In genomic region chr2:149065236-149065635, GRCh38 we compare ENCODE assay signal across 19 cellular contexts. TPM values are rescaled to one million over a fixed set of nuclear protein-coding genes. Genes with fewer than 3 reads are reported as not detected.
DNase-seq lines count a peak whose midpoint lies in the region; ATAC-seq and TF ChIP-seq lines count a peak whose summit lies in the region.
"Had no signal": no experiment of that assay in that cellular context is flagged by ENCODE, and none has a peak within 500 bp of the region (broad histone marks: within the 10 kb centered on the region; RNA-seq: fewer than 3 reads in every experiment).

No MANE protein-coding gene starts in this region.

- H3K4me1 Mint-ChIP-seq in stimulated activated memory B cell treated with anti-CD40 and anti-IgM and Interleukin-4, amounts not matched to agents 10 μg/mL and 1 μg/mL and 100 μg/mL, for 72 hours, result peaks cover 6% of the 10 kb centered on the region

- no peaks in the 10 kb centered on the region for H3K36me3 ChIP-seq in suprapubic skin
- H3K36me3 ChIP-seq: esophagus squamous epithelium, tibial artery had no signal

- DNase-seq in RPMI7951 (ENCODE audit: low read depth) (peak; percentile 87), fibroblast of peridontal ligament (ENCODE audit: extremely low read depth) (peak; percentile 46), suprapubic skin (ENCODE audit: low spot score in 2 of 2) (no peak), head of caudate nucleus (no peak)
- DNase-seq: activated CD4-positive, alpha-beta T cell treated with anti-CD3 and anti-CD28 coated beads, Interleukin-2, amount 50 U/mL, for 48 hours; activated T-cell treated with anti-CD3 and anti-CD28 coated beads, Interleukin-2, amount 50 U/mL, for 24 hours; DMS79; dorsolateral prefrontal cortex; esophagus squamous epithelium; NCI-H2029; NCI-H526 treated with DMSO at 0.1 percent for 48 hours; tibial artery had no signal

- TF ChIP-seq CTCF in suprapubic skin (IDR thresholded peaks at IDR 0.05), result no peak

- H3K4me3 Mint-ChIP-seq in stimulated activated memory B cell treated with anti-CD40 and anti-IgM and Interleukin-4, amounts not matched to agents 10 μg/mL and 1 μg/mL and 100 μg/mL, for 72 hours, result no peak overlapping the region
- H3K4me3 Mint-ChIP-seq: activated naive CD4-positive, alpha-beta T cell treated with anti-CD3 and anti-CD28 coated beads, Interleukin-2, amount 50 U/mL, for 24 hours; activated T-cell treated with anti-CD3 and anti-CD28 coated beads, Interleukin-2, amount 50 U/mL, for 24 hours; CD14-positive monocyte had no signal

- H3K4me1 ChIP-seq in suprapubic skin, result peaks cover 33% of the 10 kb centered on the region

- H3K27me3 ChIP-seq in suprapubic skin, result no peaks in the 10 kb centered on the region
- H3K27me3 ChIP-seq: esophagus squamous epithelium, tibial artery had no signal

- no peak overlapping the region for H3K4me3 ChIP-seq in suprapubic skin
- H3K4me3 ChIP-seq: dorsolateral prefrontal cortex, esophagus squamous epithelium, smooth muscle cell, tibial artery had no signal

- 47% methylated on average over 3 of the region's 3 CpGs for WGBS in suprapubic skin

- H3K27ac Mint-ChIP-seq in stimulated activated memory B cell treated with anti-CD40 and anti-IgM and Interleukin-4, amounts not matched to agents 10 μg/mL and 1 μg/mL and 100 μg/mL, for 72 hours, result no peak overlapping the region
- H3K27ac Mint-ChIP-seq: activated naive CD4-positive, alpha-beta T cell treated with anti-CD3 and anti-CD28 coated beads, Interleukin-2, amount 50 U/mL, for 24 hours; activated T-cell treated with anti-CD3 and anti-CD28 coated beads, Interleukin-2, amount 50 U/mL, for 24 hours; CD14-positive monocyte had no signal

- no peak for TF ChIP-seq EP300 in suprapubic skin (IDR thresholded peaks at IDR 0.05)

- peaks cover 6% of the 10 kb centered on the region for H3K9me3 Mint-ChIP-seq in stimulated activated memory B cell treated with anti-CD40 and anti-IgM and Interleukin-4, amounts not matched to agents 10 μg/mL and 1 μg/mL and 100 μg/mL, for 72 hours
- H3K9me3 Mint-ChIP-seq: activated naive CD4-positive, alpha-beta T cell treated with anti-CD3 and anti-CD28 coated beads, Interleukin-2, amount 50 U/mL, for 24 hours; activated T-cell treated with anti-CD3 and anti-CD28 coated beads, Interleukin-2, amount 50 U/mL, for 24 hours had no signal

- intact Hi-C loops in head of caudate nucleus (cut with DNase I), result no loop called here

- no peak for TF ChIP-seq POLR2A in suprapubic skin (IDR thresholded peaks at IDR 0.05)

- H3K27me3 Mint-ChIP-seq in stimulated activated memory B cell treated with anti-CD40 and anti-IgM and Interleukin-4, amounts not matched to agents 10 μg/mL and 1 μg/mL and 100 μg/mL, for 72 hours, result peaks cover 9% of the 10 kb centered on the region

- H3K36me3 Mint-ChIP-seq in stimulated activated memory B cell treated with anti-CD40 and anti-IgM and Interleukin-4, amounts not matched to agents 10 μg/mL and 1 μg/mL and 100 μg/mL, for 72 hours, result peaks cover 6% of the 10 kb centered on the region
- H3K36me3 Mint-ChIP-seq: activated naive CD4-positive, alpha-beta T cell treated with anti-CD3 and anti-CD28 coated beads, Interleukin-2, amount 50 U/mL, for 24 hours; CD14-positive monocyte had no signal

- H3K9me3 ChIP-seq in suprapubic skin, result no peaks in the 10 kb centered on the region
- H3K9me3 ChIP-seq: esophagus squamous epithelium, tibial artery had no signal

- ATAC-seq in GM18868 (IDR thresholded peaks at IDR 0.05; ENCODE audit: unreplicated experiment), result peak; percentile 63
- ATAC-seq in stimulated activated memory B cell treated with anti-CD40 and anti-IgM and Interleukin-4, amounts not matched to agents 10 μg/mL and 1 μg/mL and 100 μg/mL, for 72 hours, result no peak
- ATAC-seq in HG03342 (IDR thresholded peaks at IDR 0.05; ENCODE audit: unreplicated experiment), result no peak
- ATAC-seq: Panc1 had no signal

- H3K27ac ChIP-seq in suprapubic skin, result peak overlapping the region; percentile 53
- H3K27ac ChIP-seq: dorsolateral prefrontal cortex, esophagus squamous epithelium, tibial artery had no signal

RNA-seq across cellular contexts. Expression of gene LYPD6B, which starts 26.7 kb away (rescaled TPM):
- total RNA-seq in RPMI7951 (2014; rRNA removed; shearing (Covaris generic)), result 21.6 and 25.9 TPM in 2 replicates
- total RNA-seq in suprapubic skin, result 100 to 1,000 TPM in 2 of 4 donors, 10 to 100 TPM in 2; 83.7 to 129 (median 97.7) TPM

Comparison
In these comparisons a context has a peak if more than half of its experiments do, and no peak if none do; other contexts are left out.
1. DNase-seq: peak in RPMI7951 (single experiment) and fibroblast of peridontal ligament (single experiment); none in suprapubic skin (0 of 2) and head of caudate nucleus (0 of 42).